26 cellular contexts compared by ENCODE assay signal in the genomic region with DNA sequence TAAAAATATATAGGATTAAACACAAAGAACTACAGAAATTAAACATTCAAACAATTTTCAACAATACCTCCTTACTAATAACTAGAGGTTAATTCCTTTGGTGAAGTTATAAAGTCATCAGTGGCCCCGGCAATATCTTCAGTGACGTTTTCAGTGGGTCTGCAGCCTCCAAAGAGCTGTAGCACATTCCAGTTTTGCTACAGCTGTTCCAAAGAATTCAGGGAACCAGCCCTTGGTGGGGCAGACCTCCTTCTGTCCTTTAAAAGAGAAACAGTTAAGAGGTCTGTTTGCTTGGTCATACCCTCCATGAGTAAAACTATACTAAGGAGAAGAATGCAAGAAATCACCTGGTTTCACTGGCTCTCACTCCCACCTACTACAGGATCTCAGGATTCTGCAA.
"Had no signal": no experiment of that assay in that cellular context is flagged by ENCODE, and none has a peak within 500 bp of the region (broad histone marks: within the 10 kb centered on the region; RNA-seq: fewer than 3 reads in every experiment).

No MANE protein-coding gene starts in this region.

- H3K27me3 ChIP-seq: esophagus muscularis mucosa, foreskin keratinocyte, gastrocnemius medialis had no signal

- H3K36me3 ChIP-seq: esophagus muscularis mucosa, gastrocnemius medialis had no signal

- DNase-seq: activated CD4-positive, alpha-beta memory T cell treated with anti-CD3 and anti-CD28 coated beads, Interleukin-2, amount 10 ng/mL, durations not matched to agents 7 days and 5 days; activated CD4-positive, alpha-beta T cell treated with anti-CD3 and anti-CD28 coated beads for 36 hours; activated CD4-positive, alpha-beta T cell treated with anti-CD3 and anti-CD28 coated beads, Interleukin-2, amount 10 ng/mL, durations not matched to agents 7 days and 5 days; activated CD4-positive, alpha-beta T cell treated with anti-CD3 and anti-CD28 coated beads, Interleukin-2, amount 50 U/mL, for 4 hours; activated CD4-positive, CD25-positive, alpha-beta regulatory T cell; activated CD4-positive, CD25-positive, alpha-beta regulatory T cell treated with anti-CD3 and anti-CD28 coated beads, Interleukin-2, amount 50 U/mL, for 72 hours; activated CD8-positive, alpha-beta memory T cell treated with anti-CD3 and anti-CD28 coated beads, Interleukin-2, amount 50 U/mL, for 48 hours; activated gamma-delta T cell; activated naive CD4-positive, alpha-beta T cell; activated naive CD4-positive, alpha-beta T cell treated with anti-CD3 and anti-CD28 coated beads, Interleukin-2, amount 50 U/mL, for 16 hours; activated T-cell treated with anti-CD3 and anti-CD28 coated beads for 4 hours; activated T-cell treated with anti-CD3 and anti-CD28 coated beads, Interleukin-2, amount 50 U/mL, for 24 hours; activated T-cell treated with anti-CD3 and anti-CD28 coated beads, Interleukin-2, amount 50 U/mL, for 72 hours; amniotic stem cell; anterior cingulate cortex; caudate nucleus; cortex of kidney; dermis blood vessel endothelial cell; effector CD4-positive, alpha-beta T cell; effector memory CD8-positive, alpha-beta T cell; erythroblast; foreskin keratinocyte; gastrocnemius medialis; T-helper 1 cell; T-helper 17 cell had no signal

- H3K4me3 ChIP-seq: esophagus muscularis mucosa, gastrocnemius medialis had no signal

- H3K4me1 ChIP-seq: foreskin keratinocyte, gastrocnemius medialis had no signal

- ATAC-seq: activated CD4-positive, alpha-beta T cell treated with anti-CD3 and anti-CD28 coated beads for 36 hours; activated T-cell treated with anti-CD3 and anti-CD28 coated beads, Interleukin-2, amount 50 U/mL, for 72 hours; effector memory CD8-positive, alpha-beta T cell; foreskin keratinocyte; gastrocnemius medialis; T-helper 17 cell had no signal

- H3K27ac ChIP-seq: esophagus muscularis mucosa, foreskin keratinocyte had no signal

- H3K9me3 ChIP-seq: gastrocnemius medialis had no signal
